1 cellular context compared by ENCODE assay signal in genomic region chr12:71840226-71840847, GRCh38.
TF ChIP-seq lines count a peak whose summit lies in the region.

No MANE protein-coding gene starts in this region.

TF ChIP-seq in liver, 16 proteins besides CTCF, POLR2A, EP300 and RAD21 (continued from another document):
- TF ChIP-seq HNF4A (conservative IDR thresholded peaks at IDR 0.05) = peak in 1 of 2 donors; percentile 8
TF ChIP-seq in liver: peak in this region for 4.
